1 cellular context compared by ENCODE assay signal in genomic region chr7:155644178-155644970, GRCh38.
TF ChIP-seq lines count a peak whose summit lies in the region.

Gene RBM33, plus strand, starts transcription at chr7:155644661. Its CDS starts 216 bp downstream, at chr7:155644877.

TF ChIP-seq in HepG2, 621 proteins besides CTCF, POLR2A, EP300 and RAD21 (continued from another document):
- TF ChIP-seq, protein P1, sequence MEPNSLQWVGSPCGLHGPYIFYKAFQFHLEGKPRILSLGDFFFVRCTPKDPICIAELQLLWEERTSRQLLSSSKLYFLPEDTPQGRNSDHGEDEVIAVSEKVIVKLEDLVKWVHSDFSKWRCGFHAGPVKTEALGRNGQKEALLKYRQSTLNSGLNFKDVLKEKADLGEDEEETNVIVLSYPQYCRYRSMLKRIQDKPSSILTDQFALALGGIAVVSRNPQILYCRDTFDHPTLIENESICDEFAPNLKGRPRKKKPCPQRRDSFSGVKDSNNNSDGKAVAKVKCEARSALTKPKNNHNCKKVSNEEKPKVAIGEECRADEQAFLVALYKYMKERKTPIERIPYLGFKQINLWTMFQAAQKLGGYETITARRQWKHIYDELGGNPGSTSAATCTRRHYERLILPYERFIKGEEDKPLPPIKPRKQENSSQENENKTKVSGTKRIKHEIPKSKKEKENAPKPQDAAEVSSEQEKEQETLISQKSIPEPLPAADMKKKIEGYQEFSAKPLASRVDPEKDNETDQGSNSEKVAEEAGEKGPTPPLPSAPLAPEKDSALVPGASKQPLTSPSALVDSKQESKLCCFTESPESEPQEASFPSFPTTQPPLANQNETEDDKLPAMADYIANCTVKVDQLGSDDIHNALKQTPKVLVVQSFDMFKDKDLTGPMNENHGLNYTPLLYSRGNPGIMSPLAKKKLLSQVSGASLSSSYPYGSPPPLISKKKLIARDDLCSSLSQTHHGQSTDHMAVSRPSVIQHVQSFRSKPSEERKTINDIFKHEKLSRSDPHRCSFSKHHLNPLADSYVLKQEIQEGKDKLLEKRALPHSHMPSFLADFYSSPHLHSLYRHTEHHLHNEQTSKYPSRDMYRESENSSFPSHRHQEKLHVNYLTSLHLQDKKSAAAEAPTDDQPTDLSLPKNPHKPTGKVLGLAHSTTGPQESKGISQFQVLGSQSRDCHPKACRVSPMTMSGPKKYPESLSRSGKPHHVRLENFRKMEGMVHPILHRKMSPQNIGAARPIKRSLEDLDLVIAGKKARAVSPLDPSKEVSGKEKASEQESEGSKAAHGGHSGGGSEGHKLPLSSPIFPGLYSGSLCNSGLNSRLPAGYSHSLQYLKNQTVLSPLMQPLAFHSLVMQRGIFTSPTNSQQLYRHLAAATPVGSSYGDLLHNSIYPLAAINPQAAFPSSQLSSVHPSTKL (CRISPR knock-in tag; IDR thresholded peaks at IDR 0.05): peak; percentile 34; the same call in 1 of the 2 replicates
- TF ChIP-seq SATB2 (CRISPR knock-in tag; IDR thresholded peaks at IDR 0.05) (peak; percentile 86), ZBTB25 (CRISPR knock-in tag; IDR thresholded peaks at IDR 0.05) (peak; percentile 57), ZNF333 (CRISPR knock-in tag; IDR thresholded peaks at IDR 0.05; ENCODE audit: borderline replicate concordance) (peak; percentile 79; the same call in 1 of the 2 replicates), NCOA5 (CRISPR knock-in tag; IDR thresholded peaks at IDR 0.05) (no peak), NKX3-1 (CRISPR knock-in tag; IDR thresholded peaks at IDR 0.05) (peak; percentile 78), ZNF343 (CRISPR knock-in tag; IDR thresholded peaks at IDR 0.05) (peak; percentile 87), YEATS4 (CRISPR knock-in tag; IDR thresholded peaks at IDR 0.05; ENCODE audit: borderline replicate concordance) (peak; percentile 94), KLF15 (CRISPR knock-in tag; IDR thresholded peaks at IDR 0.05; ENCODE audit: borderline replicate concordance) (no peak; the same call in 1 of the 2 replicates), NFE2 (CRISPR knock-in tag; IDR thresholded peaks at IDR 0.05) (no peak), MAF1 (CRISPR knock-in tag; IDR thresholded peaks at IDR 0.05; ENCODE audit: borderline replicate concordance) (peak; percentile 37), ZNF253 (CRISPR knock-in tag; IDR thresholded peaks at IDR 0.05; ENCODE audit: borderline replicate concordance) (peak; percentile 11; the same call in 1 of the 2 replicates), CCDC6 (CRISPR knock-in tag; IDR thresholded peaks at IDR 0.05) (peak; percentile 81), HOXA7 (CRISPR knock-in tag; IDR thresholded peaks at IDR 0.05) (no peak), ZNF337 (CRISPR knock-in tag; IDR thresholded peaks at IDR 0.05; ENCODE audit: borderline replicate concordance, low read depth) (no peak), U2AF2 (IDR thresholded peaks at IDR 0.05; ENCODE audit: low read depth, low read length) (no peak), ZNF17 (CRISPR knock-in tag; IDR thresholded peaks at IDR 0.05) (no peak), GATAD1 (CRISPR knock-in tag; IDR thresholded peaks at IDR 0.05) (peak; percentile 83), NRL (CRISPR knock-in tag; IDR thresholded peaks at IDR 0.05; ENCODE audit: borderline replicate concordance) (peak; percentile 58; the same call in 1 of the 2 replicates), ERF (CRISPR knock-in tag; IDR thresholded peaks at IDR 0.05) (peak; percentile 21), TRIM24 (CRISPR knock-in tag; IDR thresholded peaks at IDR 0.05) (no peak), YY1 (IDR thresholded peaks at IDR 0.05; ENCODE audit: insufficient read depth, insufficient replicate concordance, low read depth, low read length) (peak; percentile 97), KLF9 (CRISPR knock-in tag; IDR thresholded peaks at IDR 0.05; ENCODE audit: low read depth) (no peak), GABPA (IDR thresholded peaks at IDR 0.05; ENCODE audit: low read depth, low read length) (no peak), GABPA (CRISPR knock-in tag; IDR thresholded peaks at IDR 0.05; ENCODE audit: low read depth) (0 out of 2 replicates have a peak, but pooled peaks have one; percentile 18), ZNF607 (CRISPR knock-in tag; IDR thresholded peaks at IDR 0.05; ENCODE audit: borderline replicate concordance) (peak; percentile 35; the same call in 1 of the 2 replicates), JUN (CRISPR knock-in tag; IDR thresholded peaks at IDR 0.05) (no peak), KDM5A (IDR thresholded peaks at IDR 0.05; ENCODE audit: borderline replicate concordance, low read length) (peak; percentile 73), MIER2 (CRISPR knock-in tag; IDR thresholded peaks at IDR 0.05) (no peak), FOXM1 (CRISPR knock-in tag; IDR thresholded peaks at IDR 0.05) (no peak), NFYC (CRISPR knock-in tag; IDR thresholded peaks at IDR 0.05) (no peak), TP53 (CRISPR knock-in tag; conservative IDR thresholded peaks at IDR 0.05) (peak; percentile 59; the same call in 1 of the 2 replicates), ZNF747 (CRISPR knock-in tag; IDR thresholded peaks at IDR 0.05; ENCODE audit: borderline replicate concordance) (0 out of 2 replicates have a peak, but pooled peaks have one; percentile 67), BRD4 (CRISPR knock-in tag; IDR thresholded peaks at IDR 0.05) (0 out of 2 replicates have a peak, but pooled peaks have one; percentile 20), ATF2 (CRISPR knock-in tag; IDR thresholded peaks at IDR 0.05) (peak; percentile 38; the same call in 1 of the 2 replicates), ZNF670 (CRISPR knock-in tag; IDR thresholded peaks at IDR 0.05; ENCODE audit: borderline replicate concordance) (no peak)
- TF ChIP-seq, protein P2, sequence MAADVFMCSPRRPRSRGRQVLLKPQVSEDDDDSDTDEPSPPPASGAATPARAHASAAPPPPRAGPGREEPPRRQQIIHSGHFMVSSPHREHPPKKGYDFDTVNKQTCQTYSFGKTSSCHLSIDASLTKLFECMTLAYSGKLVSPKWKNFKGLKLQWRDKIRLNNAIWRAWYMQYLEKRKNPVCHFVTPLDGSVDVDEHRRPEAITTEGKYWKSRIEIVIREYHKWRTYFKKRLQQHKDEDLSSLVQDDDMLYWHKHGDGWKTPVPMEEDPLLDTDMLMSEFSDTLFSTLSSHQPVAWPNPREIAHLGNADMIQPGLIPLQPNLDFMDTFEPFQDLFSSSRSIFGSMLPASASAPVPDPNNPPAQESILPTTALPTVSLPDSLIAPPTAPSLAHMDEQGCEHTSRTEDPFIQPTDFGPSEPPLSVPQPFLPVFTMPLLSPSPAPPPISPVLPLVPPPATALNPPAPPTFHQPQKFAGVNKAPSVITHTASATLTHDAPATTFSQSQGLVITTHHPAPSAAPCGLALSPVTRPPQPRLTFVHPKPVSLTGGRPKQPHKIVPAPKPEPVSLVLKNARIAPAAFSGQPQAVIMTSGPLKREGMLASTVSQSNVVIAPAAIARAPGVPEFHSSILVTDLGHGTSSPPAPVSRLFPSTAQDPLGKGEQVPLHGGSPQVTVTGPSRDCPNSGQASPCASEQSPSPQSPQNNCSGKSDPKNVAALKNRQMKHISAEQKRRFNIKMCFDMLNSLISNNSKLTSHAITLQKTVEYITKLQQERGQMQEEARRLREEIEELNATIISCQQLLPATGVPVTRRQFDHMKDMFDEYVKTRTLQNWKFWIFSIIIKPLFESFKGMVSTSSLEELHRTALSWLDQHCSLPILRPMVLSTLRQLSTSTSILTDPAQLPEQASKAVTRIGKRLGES (CRISPR knock-in tag; IDR thresholded peaks at IDR 0.05; ENCODE audit: borderline replicate concordance): peak; percentile 20; the same call in 1 of the 2 replicates
